Comparison of ENCODE assay signal across 1 cellular context in the genomic region with DNA sequence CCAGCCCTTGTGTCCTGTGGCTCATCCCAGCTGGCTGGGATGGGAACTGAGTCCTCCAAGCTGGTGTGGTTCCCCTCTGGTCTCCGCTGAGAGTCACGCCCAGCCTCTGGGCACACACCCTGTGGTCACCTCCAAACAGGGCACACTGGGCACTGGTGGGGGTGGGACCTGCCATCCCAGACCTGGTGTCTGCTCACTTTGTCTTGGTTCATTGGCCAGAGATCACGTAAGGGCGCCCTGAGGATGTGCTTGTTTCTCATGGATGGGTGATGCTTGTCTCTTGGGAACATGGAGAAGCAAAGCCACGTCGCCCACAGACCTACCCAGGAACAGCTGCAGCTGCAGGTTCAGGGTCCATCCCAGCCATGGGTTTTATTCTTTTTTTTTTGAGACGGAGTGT.
TF ChIP-seq lines count a peak whose summit lies in the region.

No MANE protein-coding gene starts in this region.

TF ChIP-seq in HepG2, 621 proteins besides CTCF, POLR2A, EP300 and RAD21 (continued from another document):
- TF ChIP-seq, protein P1, sequence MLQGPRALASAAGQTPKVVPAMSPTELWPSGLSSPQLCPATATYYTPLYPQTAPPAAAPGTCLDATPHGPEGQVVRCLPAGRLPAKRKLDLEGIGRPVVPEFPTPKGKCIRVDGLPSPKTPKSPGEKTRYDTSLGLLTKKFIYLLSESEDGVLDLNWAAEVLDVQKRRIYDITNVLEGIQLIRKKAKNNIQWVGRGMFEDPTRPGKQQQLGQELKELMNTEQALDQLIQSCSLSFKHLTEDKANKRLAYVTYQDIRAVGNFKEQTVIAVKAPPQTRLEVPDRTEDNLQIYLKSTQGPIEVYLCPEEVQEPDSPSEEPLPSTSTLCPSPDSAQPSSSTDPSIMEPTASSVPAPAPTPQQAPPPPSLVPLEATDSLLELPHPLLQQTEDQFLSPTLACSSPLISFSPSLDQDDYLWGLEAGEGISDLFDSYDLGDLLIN (CRISPR knock-in tag; IDR thresholded peaks at IDR 0.05; ENCODE audit: borderline replicate concordance) = no peak
- no peak for TF ChIP-seq ZBTB38 (CRISPR knock-in tag; IDR thresholded peaks at IDR 0.05)
- no peak for TF ChIP-seq JUNB (CRISPR knock-in tag; IDR thresholded peaks at IDR 0.05; ENCODE audit: borderline replicate concordance)
- TF ChIP-seq, protein P2, sequence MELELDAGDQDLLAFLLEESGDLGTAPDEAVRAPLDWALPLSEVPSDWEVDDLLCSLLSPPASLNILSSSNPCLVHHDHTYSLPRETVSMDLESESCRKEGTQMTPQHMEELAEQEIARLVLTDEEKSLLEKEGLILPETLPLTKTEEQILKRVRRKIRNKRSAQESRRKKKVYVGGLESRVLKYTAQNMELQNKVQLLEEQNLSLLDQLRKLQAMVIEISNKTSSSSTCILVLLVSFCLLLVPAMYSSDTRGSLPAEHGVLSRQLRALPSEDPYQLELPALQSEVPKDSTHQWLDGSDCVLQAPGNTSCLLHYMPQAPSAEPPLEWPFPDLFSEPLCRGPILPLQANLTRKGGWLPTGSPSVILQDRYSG (CRISPR knock-in tag; IDR thresholded peaks at IDR 0.05) = no peak
- no peak for TF ChIP-seq TFAP4 (IDR thresholded peaks at IDR 0.05; ENCODE audit: borderline replicate concordance, low read depth)
- TF ChIP-seq KLF16 (CRISPR knock-in tag; IDR thresholded peaks at IDR 0.05) = no peak
- TF ChIP-seq RERE (CRISPR knock-in tag; IDR thresholded peaks at IDR 0.05; ENCODE audit: low read depth) = no peak
- no peak for TF ChIP-seq ZNF883 (CRISPR knock-in tag; IDR thresholded peaks at IDR 0.05; ENCODE audit: not compliant biosample characterization)
